ENCODE assay signal across 24 cellular contexts in genomic region chr9:117887383-117887782, GRCh38.
DNase-seq lines count a peak whose midpoint lies in the region; ATAC-seq and TF ChIP-seq lines count a peak whose summit lies in the region.
"Had no signal": no experiment of that assay in that cellular context is flagged by ENCODE, and none has a peak within 500 bp of the region (broad histone marks: within the 10 kb centered on the region; RNA-seq: fewer than 3 reads in every experiment).

No MANE protein-coding gene starts in this region.

- H3K4me2 ChIP-seq in neuronal stem cell (ENCODE audit: insufficient read depth, low read length, poor library complexity, severe bottlenecking), result no peak overlapping the region
- H3K4me2 ChIP-seq: BLaER1, PC-9 had no signal

- H2BK120ac ChIP-seq in neuronal stem cell (ENCODE audit: low read depth, low read length), result no peak overlapping the region

- H4K91ac ChIP-seq in neuronal stem cell (ENCODE audit: low read depth, low read length, poor library complexity), result no peak overlapping the region

- no peaks in the 10 kb centered on the region for H3K4me1 Mint-ChIP-seq in T-helper 17 cell
- H3K4me1 Mint-ChIP-seq: CD4-positive, CD25-positive, alpha-beta regulatory T cell had no signal

- H2AFZ ChIP-seq in neuronal stem cell (ENCODE audit: low read length), result peak overlapping the region; percentile 21
- H2AFZ ChIP-seq: PC-9 had no signal

- H3K4me1 ChIP-seq in neuronal stem cell (ENCODE audit: control insufficient read depth in 2 of 2, insufficient read depth in 1 of 2, low read depth in 1 of 2, low read length in 2 of 2), result peaks cover 0 to 3% of the 10 kb centered on the region in 2 donors
- H3K4me1 ChIP-seq: BLaER1, SJSA1 had no signal

- H3K36me3 ChIP-seq in neuronal stem cell (replicated peaks in 1 of 2; ENCODE audit: control insufficient read depth in 2 of 2, insufficient read depth in 2 of 2, low read length in 2 of 2), result no peaks in the 10 kb centered on the region
- H3K36me3 ChIP-seq: BLaER1, SJSA1 had no signal

- no peaks in the 10 kb centered on the region for H3K36me3 Mint-ChIP-seq in T-helper 17 cell (ENCODE audit: low read depth)
- H3K36me3 Mint-ChIP-seq: CD4-positive, CD25-positive, alpha-beta regulatory T cell had no signal

- no peak overlapping the region for H4K8ac ChIP-seq in neuronal stem cell (ENCODE audit: low read depth, low read length)

- no peak overlapping the region for H3K9ac ChIP-seq in neuronal stem cell (ENCODE audit: low read depth, low read length, poor library complexity)
- H3K9ac ChIP-seq: BLaER1 had no signal

- no peak overlapping the region for H2BK12ac ChIP-seq in neuronal stem cell (ENCODE audit: low read length)

- ATAC-seq in T-helper 17 cell, result no peak
- ATAC-seq: HCT116, HepG2 had no signal

- no peak overlapping the region for H2AK5ac ChIP-seq in neuronal stem cell (ENCODE audit: low read depth, low read length)

- H3K23ac ChIP-seq in neuronal stem cell (ENCODE audit: low read depth, low read length, poor library complexity), result no peak overlapping the region

- TF ChIP-seq CTCF in AG10803 (conservative IDR thresholded peaks at IDR 0.05; ENCODE audit: low read length) (no peak), epithelial cell of esophagus (IDR thresholded peaks at IDR 0.05; ENCODE audit: insufficient read depth, low read depth, low read length, missing control alignments) (no peak)

- H2BK15ac ChIP-seq in neuronal stem cell (ENCODE audit: low read length), result no peak overlapping the region

- no peak overlapping the region for H3K27ac Mint-ChIP-seq in T-helper 17 cell
- H3K27ac Mint-ChIP-seq: CD4-positive, CD25-positive, alpha-beta regulatory T cell had no signal

- peak; percentile 1 for DNase-seq in AG10803 (ENCODE audit: low read depth)
- peak; percentile 3 for DNase-seq in M059J (ENCODE audit: low read depth)
- peak; percentile 3 for DNase-seq in epithelial cell of esophagus (ENCODE audit: low read depth)
- no peak for DNase-seq in neuronal stem cell (ENCODE audit: low spot score)
- no peak for DNase-seq in T-helper 17 cell
- DNase-seq in activated gamma-delta T cell (lab: John Stamatoyannopoulos, UW), result no peak
- no peak for DNase-seq in Ammon's horn (ENCODE audit: low spot score)
- DNase-seq: 8988T; ACHN; CD4-positive, CD25-positive, alpha-beta regulatory T cell; DMS153; DND-41; Kasumi-1; MM.1S; NCI-H2029; NCI-H446 treated with DMSO at 0.1 percent for 48 hours; NCI-H526; PC-9; Right ventricle myocardium superior had no signal

- H2BK5ac ChIP-seq in neuronal stem cell (ENCODE audit: low read length), result no peak overlapping the region

- H3K14ac ChIP-seq in neuronal stem cell (ENCODE audit: low read length), result no peak overlapping the region

- no peaks in the 10 kb centered on the region for H3K79me1 ChIP-seq in neuronal stem cell (ENCODE audit: low read depth, low read length)

- no CpG with 5 or more reads among the region's 2 CpGs for WGBS in neuronal stem cell (ENCODE audit: extremely low coverage in 2 of 2, insufficient read length in 2 of 2, insufficient replicate concordance in 1 of 2), 2 donors

- no peak overlapping the region for H3K18ac ChIP-seq in neuronal stem cell (ENCODE audit: low read length)

- no peaks in the 10 kb centered on the region for H3K27me3 ChIP-seq in neuronal stem cell (ENCODE audit: control insufficient read depth in 3 of 3, insufficient read depth in 3 of 3, low read depth in 1 of 3, low read length in 3 of 3)
- H3K27me3 ChIP-seq: BLaER1 had no signal

- no peak overlapping the region for H3K4me3 Mint-ChIP-seq in T-helper 17 cell
- H3K4me3 Mint-ChIP-seq: CD4-positive, CD25-positive, alpha-beta regulatory T cell had no signal

- no peaks in the 10 kb centered on the region for H3K9me3 ChIP-seq in neuronal stem cell (replicated peaks in 1 of 2; ENCODE audit: control insufficient read depth in 2 of 2, insufficient read depth in 1 of 2, low read depth in 1 of 2, low read length in 2 of 2)
- H3K9me3 ChIP-seq in T-helper 17 cell (ENCODE audit: control insufficient read depth, low read length, poor library complexity, severe bottlenecking), result no peaks in the 10 kb centered on the region
- H3K9me3 ChIP-seq: BLaER1, SJSA1 had no signal

- no peak overlapping the region for H3K4ac ChIP-seq in neuronal stem cell (ENCODE audit: low read length)

- no peak overlapping the region for H3K4me3 ChIP-seq in AG10803 (ENCODE audit: low read length)
- no peak overlapping the region for H3K4me3 ChIP-seq in epithelial cell of esophagus (ENCODE audit: low read length)
- H3K4me3 ChIP-seq in neuronal stem cell (ENCODE audit: low read length in 2 of 2), result no peak overlapping the region
- H3K4me3 ChIP-seq: BLaER1, PC-9, SJSA1 had no signal

- H3K27ac ChIP-seq in neuronal stem cell (replicated peaks; ENCODE audit: low read length), result no peak overlapping the region
- H3K27ac ChIP-seq: BLaER1, HL-60, PC-9, SJSA1 had no signal

- H3K27me3 Mint-ChIP-seq in T-helper 17 cell, result peaks cover 2% of the 10 kb centered on the region
- H3K27me3 Mint-ChIP-seq: CD4-positive, CD25-positive, alpha-beta regulatory T cell had no signal

Comparison
In these comparisons a context has a peak if more than half of its experiments do, and no peak if none do; other contexts are left out.
1. DNase-seq: peak in AG10803 (single experiment), M059J (single experiment) and epithelial cell of esophagus (single experiment); none in neuronal stem cell (single experiment), T-helper 17 cell (0 of 3), activated gamma-delta T cell (single experiment) and Ammon's horn (single experiment).